Comparison of ENCODE assay signal across 1 cellular context in the genomic region with DNA sequence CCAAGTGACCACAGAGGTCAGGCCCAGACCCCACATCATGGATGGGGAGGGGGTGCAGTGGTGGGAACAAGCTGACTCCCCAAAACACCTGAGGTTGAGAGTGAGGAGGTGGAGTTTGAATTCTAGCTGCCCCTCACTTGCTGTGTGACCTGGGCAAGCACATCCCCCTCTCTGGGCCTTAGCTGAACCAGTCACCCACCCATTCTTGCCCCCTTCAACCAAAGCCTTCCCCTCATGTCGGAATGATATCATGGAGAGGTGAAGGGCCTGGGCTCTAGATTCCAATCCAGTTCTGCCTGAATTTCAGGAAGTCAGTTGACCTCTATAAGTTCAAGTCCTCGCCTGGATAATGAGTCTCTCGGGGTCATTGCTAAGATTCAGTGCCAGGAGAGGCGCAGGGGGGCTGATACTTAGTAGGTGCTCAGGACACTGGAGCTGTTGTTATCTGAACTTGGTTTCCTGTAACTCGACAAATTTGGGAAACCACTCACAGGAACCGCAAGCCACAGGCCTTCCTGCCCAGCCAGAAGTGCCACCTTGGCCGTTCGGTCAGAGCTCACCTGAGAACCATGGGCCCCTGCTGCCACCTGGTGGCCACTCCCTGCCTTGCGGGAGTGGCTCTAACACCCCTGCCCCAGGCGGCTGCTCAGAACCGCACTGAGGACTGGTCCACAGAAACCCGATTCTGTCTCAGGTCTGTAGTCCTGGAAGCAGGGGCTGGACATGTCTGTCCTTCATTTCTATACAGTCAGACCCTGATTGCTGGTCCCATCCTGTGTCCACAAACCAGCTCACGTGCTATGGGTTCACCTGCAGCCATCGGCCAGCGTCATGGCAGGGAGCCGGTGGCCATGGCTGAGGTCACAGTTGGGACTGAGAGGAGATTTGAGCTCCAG.
TF ChIP-seq lines count a peak whose summit lies in the region.

No MANE protein-coding gene starts in this region.

TF ChIP-seq in HepG2, 621 proteins besides CTCF, POLR2A, EP300 and RAD21 (continued from another document and continues in another):
- TF ChIP-seq, protein P1, sequence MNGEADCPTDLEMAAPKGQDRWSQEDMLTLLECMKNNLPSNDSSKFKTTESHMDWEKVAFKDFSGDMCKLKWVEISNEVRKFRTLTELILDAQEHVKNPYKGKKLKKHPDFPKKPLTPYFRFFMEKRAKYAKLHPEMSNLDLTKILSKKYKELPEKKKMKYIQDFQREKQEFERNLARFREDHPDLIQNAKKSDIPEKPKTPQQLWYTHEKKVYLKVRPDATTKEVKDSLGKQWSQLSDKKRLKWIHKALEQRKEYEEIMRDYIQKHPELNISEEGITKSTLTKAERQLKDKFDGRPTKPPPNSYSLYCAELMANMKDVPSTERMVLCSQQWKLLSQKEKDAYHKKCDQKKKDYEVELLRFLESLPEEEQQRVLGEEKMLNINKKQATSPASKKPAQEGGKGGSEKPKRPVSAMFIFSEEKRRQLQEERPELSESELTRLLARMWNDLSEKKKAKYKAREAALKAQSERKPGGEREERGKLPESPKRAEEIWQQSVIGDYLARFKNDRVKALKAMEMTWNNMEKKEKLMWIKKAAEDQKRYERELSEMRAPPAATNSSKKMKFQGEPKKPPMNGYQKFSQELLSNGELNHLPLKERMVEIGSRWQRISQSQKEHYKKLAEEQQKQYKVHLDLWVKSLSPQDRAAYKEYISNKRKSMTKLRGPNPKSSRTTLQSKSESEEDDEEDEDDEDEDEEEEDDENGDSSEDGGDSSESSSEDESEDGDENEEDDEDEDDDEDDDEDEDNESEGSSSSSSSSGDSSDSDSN (CRISPR knock-in tag; IDR thresholded peaks at IDR 0.05), result peak; percentile 45; the same call in 1 of the 2 replicates
- TF ChIP-seq ZNF564 (CRISPR knock-in tag; IDR thresholded peaks at IDR 0.05) (0 out of 2 replicates have a peak, but pooled peaks have one; percentile 48), ZFP62 (CRISPR knock-in tag; IDR thresholded peaks at IDR 0.05) (no peak), HDAC6 (IDR thresholded peaks at IDR 0.05; ENCODE audit: low read depth, low read length) (no peak), ZNF430 (CRISPR knock-in tag; IDR thresholded peaks at IDR 0.05) (peak; percentile 33; the same call in 1 of the 2 replicates), HOXA7 (CRISPR knock-in tag; IDR thresholded peaks at IDR 0.05) (no peak), PTBP1 (IDR thresholded peaks at IDR 0.05; ENCODE audit: low read depth, low read length, poor library complexity, severe bottlenecking) (no peak), CCAR2 (optimal IDR thresholded peaks at IDR 0.05; ENCODE audit: low read depth, low read length) (no peak), ZBTB8A (CRISPR knock-in tag; IDR thresholded peaks at IDR 0.05; ENCODE audit: borderline replicate concordance, low read depth) (no peak), ZNF614 (CRISPR knock-in tag; IDR thresholded peaks at IDR 0.05; ENCODE audit: borderline replicate concordance) (no peak), MLLT10 (CRISPR knock-in tag; IDR thresholded peaks at IDR 0.05) (no peak), FOXO1 (CRISPR knock-in tag; IDR thresholded peaks at IDR 0.05) (peak; percentile 52; the same call in 1 of the 2 replicates), CBX5 (CRISPR knock-in tag; IDR thresholded peaks at IDR 0.05; ENCODE audit: borderline replicate concordance) (peak; percentile 42; the same call in 1 of the 2 replicates), SCMH1 (CRISPR knock-in tag; IDR thresholded peaks at IDR 0.05; ENCODE audit: borderline replicate concordance) (no peak), ZNF552 (CRISPR knock-in tag; IDR thresholded peaks at IDR 0.05; ENCODE audit: borderline replicate concordance) (no peak), ZBTB7A (CRISPR knock-in tag; IDR thresholded peaks at IDR 0.05) (no peak), ZSCAN30 (CRISPR knock-in tag; IDR thresholded peaks at IDR 0.05) (no peak), NFYB (CRISPR knock-in tag; IDR thresholded peaks at IDR 0.05) (peak; percentile 25; the same call in 1 of the 2 replicates), ZNF224 (CRISPR knock-in tag; IDR thresholded peaks at IDR 0.05) (no peak), TBX2 (CRISPR knock-in tag; IDR thresholded peaks at IDR 0.05; ENCODE audit: borderline replicate concordance) (peak; percentile 22), HMG20B (CRISPR knock-in tag; conservative IDR thresholded peaks at IDR 0.05) (no peak), ISX (CRISPR knock-in tag; conservative IDR thresholded peaks at IDR 0.05) (no peak), ZNF225 (CRISPR knock-in tag; IDR thresholded peaks at IDR 0.05) (0 out of 2 replicates have a peak, but pooled peaks have one; percentile 27), ADNP (CRISPR knock-in tag; IDR thresholded peaks at IDR 0.05) (no peak), TBP (CRISPR knock-in tag; IDR thresholded peaks at IDR 0.05) (no peak), HDAC2 (CRISPR knock-in tag; IDR thresholded peaks at IDR 0.05) (no peak), POLR2AphosphoS2 (IDR thresholded peaks at IDR 0.05; ENCODE audit: low read depth, low read length) (peak; percentile 72; the same call in 1 of the 2 replicates), ZNF703 (CRISPR knock-in tag; IDR thresholded peaks at IDR 0.05; ENCODE audit: borderline replicate concordance) (no peak), ESRRA (CRISPR knock-in tag; IDR thresholded peaks at IDR 0.05; ENCODE audit: low read depth) (no peak), HOXA9 (CRISPR knock-in tag; IDR thresholded peaks at IDR 0.05; ENCODE audit: borderline replicate concordance) (no peak), CBFB (CRISPR knock-in tag; IDR thresholded peaks at IDR 0.05) (peak; percentile 61; the same call in 1 of the 2 replicates), HNRNPL (IDR thresholded peaks at IDR 0.05; ENCODE audit: low read depth, low read length) (peak; percentile 69; the same call in 1 of the 2 replicates), FOXM1 (CRISPR knock-in tag; IDR thresholded peaks at IDR 0.05) (no peak), TRIM24 (CRISPR knock-in tag; IDR thresholded peaks at IDR 0.05) (no peak), IRF2 (CRISPR knock-in tag; IDR thresholded peaks at IDR 0.05) (peak; percentile 45; the same call in 1 of the 2 replicates), PLRG1 (conservative IDR thresholded peaks at IDR 0.05) (no peak), MEF2D (CRISPR knock-in tag; IDR thresholded peaks at IDR 0.05) (peak; percentile 61; the same call in 1 of the 2 replicates), GPN1 (CRISPR knock-in tag; IDR thresholded peaks at IDR 0.05; ENCODE audit: borderline replicate concordance) (no peak), GATAD2A (CRISPR knock-in tag; IDR thresholded peaks at IDR 0.05) (0 out of 2 replicates have a peak, but pooled peaks have one; percentile 35), HOXA3 (CRISPR knock-in tag; IDR thresholded peaks at IDR 0.05) (peak; percentile 66; the same call in 1 of the 2 replicates), PCBP2 (optimal IDR thresholded peaks at IDR 0.05; ENCODE audit: low read depth, low read length, poor library complexity, severe bottlenecking) (no peak)
- TF ChIP-seq, protein P2, sequence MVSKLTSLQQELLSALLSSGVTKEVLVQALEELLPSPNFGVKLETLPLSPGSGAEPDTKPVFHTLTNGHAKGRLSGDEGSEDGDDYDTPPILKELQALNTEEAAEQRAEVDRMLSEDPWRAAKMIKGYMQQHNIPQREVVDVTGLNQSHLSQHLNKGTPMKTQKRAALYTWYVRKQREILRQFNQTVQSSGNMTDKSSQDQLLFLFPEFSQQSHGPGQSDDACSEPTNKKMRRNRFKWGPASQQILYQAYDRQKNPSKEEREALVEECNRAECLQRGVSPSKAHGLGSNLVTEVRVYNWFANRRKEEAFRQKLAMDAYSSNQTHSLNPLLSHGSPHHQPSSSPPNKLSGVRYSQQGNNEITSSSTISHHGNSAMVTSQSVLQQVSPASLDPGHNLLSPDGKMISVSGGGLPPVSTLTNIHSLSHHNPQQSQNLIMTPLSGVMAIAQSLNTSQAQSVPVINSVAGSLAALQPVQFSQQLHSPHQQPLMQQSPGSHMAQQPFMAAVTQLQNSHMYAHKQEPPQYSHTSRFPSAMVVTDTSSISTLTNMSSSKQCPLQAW (CRISPR knock-in tag; IDR thresholded peaks at IDR 0.05), result peak; percentile 70
- TF ChIP-seq, protein P3, sequence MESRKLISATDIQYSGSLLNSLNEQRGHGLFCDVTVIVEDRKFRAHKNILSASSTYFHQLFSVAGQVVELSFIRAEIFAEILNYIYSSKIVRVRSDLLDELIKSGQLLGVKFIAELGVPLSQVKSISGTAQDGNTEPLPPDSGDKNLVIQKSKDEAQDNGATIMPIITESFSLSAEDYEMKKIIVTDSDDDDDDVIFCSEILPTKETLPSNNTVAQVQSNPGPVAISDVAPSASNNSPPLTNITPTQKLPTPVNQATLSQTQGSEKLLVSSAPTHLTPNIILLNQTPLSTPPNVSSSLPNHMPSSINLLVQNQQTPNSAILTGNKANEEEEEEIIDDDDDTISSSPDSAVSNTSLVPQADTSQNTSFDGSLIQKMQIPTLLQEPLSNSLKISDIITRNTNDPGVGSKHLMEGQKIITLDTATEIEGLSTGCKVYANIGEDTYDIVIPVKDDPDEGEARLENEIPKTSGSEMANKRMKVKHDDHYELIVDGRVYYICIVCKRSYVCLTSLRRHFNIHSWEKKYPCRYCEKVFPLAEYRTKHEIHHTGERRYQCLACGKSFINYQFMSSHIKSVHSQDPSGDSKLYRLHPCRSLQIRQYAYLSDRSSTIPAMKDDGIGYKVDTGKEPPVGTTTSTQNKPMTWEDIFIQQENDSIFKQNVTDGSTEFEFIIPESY (CRISPR knock-in tag; IDR thresholded peaks at IDR 0.05), result peak; percentile 84
- TF ChIP-seq, protein P4, sequence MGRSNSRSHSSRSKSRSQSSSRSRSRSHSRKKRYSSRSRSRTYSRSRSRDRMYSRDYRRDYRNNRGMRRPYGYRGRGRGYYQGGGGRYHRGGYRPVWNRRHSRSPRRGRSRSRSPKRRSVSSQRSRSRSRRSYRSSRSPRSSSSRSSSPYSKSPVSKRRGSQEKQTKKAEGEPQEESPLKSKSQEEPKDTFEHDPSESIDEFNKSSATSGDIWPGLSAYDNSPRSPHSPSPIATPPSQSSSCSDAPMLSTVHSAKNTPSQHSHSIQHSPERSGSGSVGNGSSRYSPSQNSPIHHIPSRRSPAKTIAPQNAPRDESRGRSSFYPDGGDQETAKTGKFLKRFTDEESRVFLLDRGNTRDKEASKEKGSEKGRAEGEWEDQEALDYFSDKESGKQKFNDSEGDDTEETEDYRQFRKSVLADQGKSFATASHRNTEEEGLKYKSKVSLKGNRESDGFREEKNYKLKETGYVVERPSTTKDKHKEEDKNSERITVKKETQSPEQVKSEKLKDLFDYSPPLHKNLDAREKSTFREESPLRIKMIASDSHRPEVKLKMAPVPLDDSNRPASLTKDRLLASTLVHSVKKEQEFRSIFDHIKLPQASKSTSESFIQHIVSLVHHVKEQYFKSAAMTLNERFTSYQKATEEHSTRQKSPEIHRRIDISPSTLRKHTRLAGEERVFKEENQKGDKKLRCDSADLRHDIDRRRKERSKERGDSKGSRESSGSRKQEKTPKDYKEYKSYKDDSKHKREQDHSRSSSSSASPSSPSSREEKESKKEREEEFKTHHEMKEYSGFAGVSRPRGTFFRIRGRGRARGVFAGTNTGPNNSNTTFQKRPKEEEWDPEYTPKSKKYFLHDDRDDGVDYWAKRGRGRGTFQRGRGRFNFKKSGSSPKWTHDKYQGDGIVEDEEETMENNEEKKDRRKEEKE (IDR thresholded peaks at IDR 0.05), result no peak
- TF ChIP-seq, protein P5, sequence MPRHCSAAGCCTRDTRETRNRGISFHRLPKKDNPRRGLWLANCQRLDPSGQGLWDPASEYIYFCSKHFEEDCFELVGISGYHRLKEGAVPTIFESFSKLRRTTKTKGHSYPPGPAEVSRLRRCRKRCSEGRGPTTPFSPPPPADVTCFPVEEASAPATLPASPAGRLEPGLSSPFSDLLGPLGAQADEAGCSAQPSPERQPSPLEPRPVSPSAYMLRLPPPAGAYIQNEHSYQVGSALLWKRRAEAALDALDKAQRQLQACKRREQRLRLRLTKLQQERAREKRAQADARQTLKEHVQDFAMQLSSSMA (CRISPR knock-in tag; IDR thresholded peaks at IDR 0.05), result no peak
- TF ChIP-seq, protein P6, sequence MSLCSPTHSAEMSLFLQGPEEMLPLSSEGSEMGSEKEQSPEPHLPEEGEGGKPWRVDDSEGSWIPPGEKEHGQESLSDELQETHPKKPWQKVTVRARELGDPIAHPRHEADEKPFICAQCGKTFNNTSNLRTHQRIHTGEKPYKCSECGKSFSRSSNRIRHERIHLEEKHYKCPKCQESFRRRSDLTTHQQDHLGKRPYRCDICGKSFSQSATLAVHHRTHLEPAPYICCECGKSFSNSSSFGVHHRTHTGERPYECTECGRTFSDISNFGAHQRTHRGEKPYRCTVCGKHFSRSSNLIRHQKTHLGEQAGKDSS (CRISPR knock-in tag; IDR thresholded peaks at IDR 0.05; ENCODE audit: borderline replicate concordance, low read depth), result peak; percentile 84; the same call in 1 of the 2 replicates
- TF ChIP-seq, protein P7, sequence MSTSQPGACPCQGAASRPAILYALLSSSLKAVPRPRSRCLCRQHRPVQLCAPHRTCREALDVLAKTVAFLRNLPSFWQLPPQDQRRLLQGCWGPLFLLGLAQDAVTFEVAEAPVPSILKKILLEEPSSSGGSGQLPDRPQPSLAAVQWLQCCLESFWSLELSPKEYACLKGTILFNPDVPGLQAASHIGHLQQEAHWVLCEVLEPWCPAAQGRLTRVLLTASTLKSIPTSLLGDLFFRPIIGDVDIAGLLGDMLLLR (CRISPR knock-in tag; IDR thresholded peaks at IDR 0.05), result no peak
- TF ChIP-seq, protein P8, sequence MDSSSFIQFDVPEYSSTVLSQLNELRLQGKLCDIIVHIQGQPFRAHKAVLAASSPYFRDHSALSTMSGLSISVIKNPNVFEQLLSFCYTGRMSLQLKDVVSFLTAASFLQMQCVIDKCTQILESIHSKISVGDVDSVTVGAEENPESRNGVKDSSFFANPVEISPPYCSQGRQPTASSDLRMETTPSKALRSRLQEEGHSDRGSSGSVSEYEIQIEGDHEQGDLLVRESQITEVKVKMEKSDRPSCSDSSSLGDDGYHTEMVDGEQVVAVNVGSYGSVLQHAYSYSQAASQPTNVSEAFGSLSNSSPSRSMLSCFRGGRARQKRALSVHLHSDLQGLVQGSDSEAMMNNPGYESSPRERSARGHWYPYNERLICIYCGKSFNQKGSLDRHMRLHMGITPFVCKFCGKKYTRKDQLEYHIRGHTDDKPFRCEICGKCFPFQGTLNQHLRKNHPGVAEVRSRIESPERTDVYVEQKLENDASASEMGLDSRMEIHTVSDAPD (CRISPR knock-in tag; IDR thresholded peaks at IDR 0.05), result no peak
- TF ChIP-seq, protein P9, sequence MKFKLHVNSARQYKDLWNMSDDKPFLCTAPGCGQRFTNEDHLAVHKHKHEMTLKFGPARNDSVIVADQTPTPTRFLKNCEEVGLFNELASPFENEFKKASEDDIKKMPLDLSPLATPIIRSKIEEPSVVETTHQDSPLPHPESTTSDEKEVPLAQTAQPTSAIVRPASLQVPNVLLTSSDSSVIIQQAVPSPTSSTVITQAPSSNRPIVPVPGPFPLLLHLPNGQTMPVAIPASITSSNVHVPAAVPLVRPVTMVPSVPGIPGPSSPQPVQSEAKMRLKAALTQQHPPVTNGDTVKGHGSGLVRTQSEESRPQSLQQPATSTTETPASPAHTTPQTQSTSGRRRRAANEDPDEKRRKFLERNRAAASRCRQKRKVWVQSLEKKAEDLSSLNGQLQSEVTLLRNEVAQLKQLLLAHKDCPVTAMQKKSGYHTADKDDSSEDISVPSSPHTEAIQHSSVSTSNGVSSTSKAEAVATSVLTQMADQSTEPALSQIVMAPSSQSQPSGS (CRISPR knock-in tag; IDR thresholded peaks at IDR 0.05), result peak; percentile 52; the same call in 1 of the 2 replicates
- TF ChIP-seq, protein P10, sequence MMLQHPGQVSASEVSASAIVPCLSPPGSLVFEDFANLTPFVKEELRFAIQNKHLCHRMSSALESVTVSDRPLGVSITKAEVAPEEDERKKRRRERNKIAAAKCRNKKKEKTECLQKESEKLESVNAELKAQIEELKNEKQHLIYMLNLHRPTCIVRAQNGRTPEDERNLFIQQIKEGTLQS (CRISPR knock-in tag; IDR thresholded peaks at IDR 0.05), result no peak
- TF ChIP-seq, protein P11, sequence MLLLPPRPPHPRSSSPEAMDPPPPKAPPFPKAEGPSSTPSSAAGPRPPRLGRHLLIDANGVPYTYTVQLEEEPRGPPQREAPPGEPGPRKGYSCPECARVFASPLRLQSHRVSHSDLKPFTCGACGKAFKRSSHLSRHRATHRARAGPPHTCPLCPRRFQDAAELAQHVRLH (CRISPR knock-in tag; IDR thresholded peaks at IDR 0.05; ENCODE audit: borderline replicate concordance, low read depth), result no peak
